In the genomic region with DNA sequence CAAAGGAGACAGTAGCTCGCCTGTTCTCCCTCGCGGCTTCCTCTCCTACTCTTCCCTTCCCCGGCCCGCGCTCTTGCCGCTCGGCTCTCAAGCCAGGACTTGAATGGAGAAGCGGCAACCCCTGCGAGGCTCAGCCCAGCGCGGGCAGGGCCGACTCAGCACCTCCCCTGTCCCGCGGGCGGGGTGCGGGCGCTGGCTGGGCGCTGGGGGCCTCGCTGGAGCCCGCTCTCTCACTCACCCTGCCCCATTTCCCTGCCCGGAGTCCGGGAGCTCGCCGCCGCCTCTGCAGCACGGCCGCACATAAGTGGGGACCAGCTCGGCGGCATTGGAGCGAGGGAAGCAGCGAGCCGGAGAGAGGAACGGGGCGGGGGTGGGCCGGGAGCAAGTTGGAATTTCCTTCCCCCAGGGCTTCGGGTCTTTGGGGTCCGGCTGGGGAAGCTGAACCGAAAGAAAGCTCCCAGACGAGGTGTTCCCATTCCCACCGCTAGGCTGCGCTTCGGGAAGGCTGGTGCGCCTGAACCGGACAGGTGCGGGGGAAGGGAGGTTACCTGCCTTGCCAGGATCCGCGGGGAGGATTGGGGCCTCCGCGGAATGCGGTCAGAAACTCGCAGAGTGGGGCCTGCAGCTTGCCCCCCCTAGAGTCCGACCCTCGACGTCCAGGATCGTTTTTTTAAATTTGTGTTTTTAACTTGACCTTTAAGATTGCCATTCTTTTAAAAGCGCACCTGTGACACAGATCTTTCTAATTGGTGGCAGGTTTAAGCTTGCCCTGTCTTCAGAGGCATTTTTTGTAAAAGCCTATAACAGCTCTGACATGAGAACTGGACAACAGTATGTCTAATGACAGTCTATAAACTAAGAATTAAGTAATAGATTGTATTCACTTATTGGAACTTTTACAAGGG, we compare ENCODE assay signal across 8 cellular contexts. TPM values are rescaled to one million over a fixed set of nuclear protein-coding genes. Genes with fewer than 3 reads are reported as not detected.
DNase-seq lines count a peak whose midpoint lies in the region; ATAC-seq and TF ChIP-seq lines count a peak whose summit lies in the region.

Gene COBLL1 (minus strand): TSS at position 105 of the 905 bp plus-strand sequence. CDS start 627 bp downstream, outside the sequence.

- H3K4me1 ChIP-seq in ectodermal cell (ENCODE audit: control insufficient read depth, insufficient read depth, low read length), result peaks cover 6% of the 10 kb centered on the region

- TF ChIP-seq CTCF in WTC11 (IDR thresholded peaks at IDR 0.05) (peak; percentile 70), lower leg skin (IDR thresholded peaks at IDR 0.05) (peak in 1 of 3 donors; percentile 65)

- no peaks in the 10 kb centered on the region for H3K9me3 Mint-ChIP-seq in activated CD4-positive, alpha-beta T cell treated with anti-CD3 and anti-CD28 coated beads for 36 hours (ENCODE audit: low read depth)
- no peaks in the 10 kb centered on the region for H3K9me3 Mint-ChIP-seq in WTC11

- H3K4me1 Mint-ChIP-seq in activated CD4-positive, alpha-beta T cell treated with anti-CD3 and anti-CD28 coated beads for 36 hours, result peaks cover 9% of the 10 kb centered on the region
- peaks cover 19% of the 10 kb centered on the region for H3K4me1 Mint-ChIP-seq in WTC11

- peak within 1 kb of the TSS; percentile 84 for H3K4me3 ChIP-seq in ectodermal cell (ENCODE audit: insufficient read depth, low read depth, low read length)
- peak within 1 kb of the TSS; percentile 74 for H3K4me3 ChIP-seq in lower leg skin (ENCODE audit: low read depth, poor library complexity, severe bottlenecking)

- no peak for TF ChIP-seq POLR2A in lower leg skin (IDR thresholded peaks at IDR 0.05)

- 1% methylated on average over 57 of the region's 57 CpGs for WGBS in ectodermal cell, 2 experiments
- WGBS in lower leg skin, 2 donors, result 1% methylated on average over 44 to 56 of the region's 57 CpGs

- no peak within 1 kb of the TSS for H3K27ac Mint-ChIP-seq in activated CD4-positive, alpha-beta T cell treated with anti-CD3 and anti-CD28 coated beads for 36 hours
- no peak within 1 kb of the TSS for H3K27ac Mint-ChIP-seq in WTC11

- H3K9me3 ChIP-seq in ectodermal cell (ENCODE audit: control insufficient read depth, low read length), result no peaks in the 10 kb centered on the region

- POLR2A ChIA-PET in activated CD4-positive, alpha-beta T cell treated with anti-CD3 and anti-CD28 coated beads for 36 hours (lab: Charles Lee), result no interaction called here
- POLR2A ChIA-PET in WTC11 (lab: Charles Lee), result interaction anchor here (0.6 to 1.2 kb wide), 2 partner anchors 18 to 220 kb away, joined by 3 to 4 read pairs; partner anchors contain the start of gene GRB14

- intact Hi-C loops in activated CD4-positive, alpha-beta T cell treated with anti-CD3 and anti-CD28 coated beads for 36 hours (cut with DNase I, micrococcal nuclease), result loop anchor here (2.0 to 5.0 kb wide), 2 partner anchors 105 kb away; no protein-coding TSS in a partner anchor
- intact Hi-C loops in lower leg skin (cut with DNase I; ENCODE audit: low total_unique reads), result no loop called here

- H3K36me3 Mint-ChIP-seq in activated CD4-positive, alpha-beta T cell treated with anti-CD3 and anti-CD28 coated beads for 36 hours (ENCODE audit: low read depth), result no peaks in the 10 kb centered on the region
- H3K36me3 Mint-ChIP-seq in WTC11, result no peaks in the 10 kb centered on the region

- ATAC-seq in activated CD4-positive, alpha-beta T cell treated with anti-CD3 and anti-CD28 coated beads for 36 hours, result peak; percentile 69
- ATAC-seq in HG02623 (IDR thresholded peaks at IDR 0.05; ENCODE audit: unreplicated experiment), result peak; percentile 71
- ATAC-seq in WTC11, result peak; percentile 79

- no peak within 1 kb of the TSS for H3K27ac ChIP-seq in ectodermal cell (ENCODE audit: insufficient read depth, low read depth, low read length, poor library complexity, severe bottlenecking)

- H3K4me3 Mint-ChIP-seq in activated CD4-positive, alpha-beta T cell treated with anti-CD3 and anti-CD28 coated beads for 36 hours, result peak within 1 kb of the TSS; percentile 63
- H3K4me3 Mint-ChIP-seq in WTC11, result peak within 1 kb of the TSS; percentile 84

- CTCF ChIA-PET in activated CD4-positive, alpha-beta T cell treated with anti-CD3 and anti-CD28 coated beads for 36 hours (lab: Charles Lee), result interaction anchor here (0.6 to 1.2 kb wide), 10 partner anchors 11 to 112 kb away, joined by 3 to 5 read pairs (median 3); no protein-coding TSS in a partner anchor
- CTCF ChIA-PET in WTC11 (lab: Charles Lee), result interaction anchor here (0.5 to 2.3 kb wide), 41 partner anchors 9 to 685 kb away, joined by 3 to 11 read pairs (median 3); no protein-coding TSS in a partner anchor

- peak; percentile 61 for DNase-seq in activated CD4-positive, alpha-beta T cell treated with anti-CD3 and anti-CD28 coated beads for 36 hours
- no peak for DNase-seq in activated CD4-positive, alpha-beta T cell treated with anti-CD3 and anti-CD28 coated beads, Interleukin-2, amount 50 U/mL, for 4 hours
- DNase-seq in NCI-H146 (lab: John Stamatoyannopoulos, UW), result peak; percentile 85
- peak; percentile 94 for DNase-seq in WTC11 (ENCODE audit: low spot score)
- peak; percentile 73 to 96 for DNase-seq in lower leg skin (ENCODE audit: low spot score in 2 of 2)
- DNase-seq in stimulated activated CD8-positive, alpha-beta memory T cell treated with anti-CD3 and anti-CD28 coated beads, Interleukin-4, amount 100 ng/mL, for 24 hours (ENCODE audit: low read depth), result peak; percentile 5

- H3K36me3 ChIP-seq in ectodermal cell (ENCODE audit: control insufficient read depth, insufficient read depth, low read length), result no peaks in the 10 kb centered on the region

- H3K27me3 Mint-ChIP-seq in activated CD4-positive, alpha-beta T cell treated with anti-CD3 and anti-CD28 coated beads for 36 hours, result peaks cover 31% of the 10 kb centered on the region
- peaks cover 13% of the 10 kb centered on the region for H3K27me3 Mint-ChIP-seq in WTC11 (ENCODE audit: low read depth)

- H3K27me3 ChIP-seq in ectodermal cell (ENCODE audit: control insufficient read depth, insufficient read depth, low read length, poor library complexity, severe bottlenecking), result peaks cover 38% of the 10 kb centered on the region

TF ChIP-seq in WTC11, 78 proteins besides CTCF, POLR2A, EP300 and RAD21 (continues in another document):
- TF ChIP-seq, protein P1, sequence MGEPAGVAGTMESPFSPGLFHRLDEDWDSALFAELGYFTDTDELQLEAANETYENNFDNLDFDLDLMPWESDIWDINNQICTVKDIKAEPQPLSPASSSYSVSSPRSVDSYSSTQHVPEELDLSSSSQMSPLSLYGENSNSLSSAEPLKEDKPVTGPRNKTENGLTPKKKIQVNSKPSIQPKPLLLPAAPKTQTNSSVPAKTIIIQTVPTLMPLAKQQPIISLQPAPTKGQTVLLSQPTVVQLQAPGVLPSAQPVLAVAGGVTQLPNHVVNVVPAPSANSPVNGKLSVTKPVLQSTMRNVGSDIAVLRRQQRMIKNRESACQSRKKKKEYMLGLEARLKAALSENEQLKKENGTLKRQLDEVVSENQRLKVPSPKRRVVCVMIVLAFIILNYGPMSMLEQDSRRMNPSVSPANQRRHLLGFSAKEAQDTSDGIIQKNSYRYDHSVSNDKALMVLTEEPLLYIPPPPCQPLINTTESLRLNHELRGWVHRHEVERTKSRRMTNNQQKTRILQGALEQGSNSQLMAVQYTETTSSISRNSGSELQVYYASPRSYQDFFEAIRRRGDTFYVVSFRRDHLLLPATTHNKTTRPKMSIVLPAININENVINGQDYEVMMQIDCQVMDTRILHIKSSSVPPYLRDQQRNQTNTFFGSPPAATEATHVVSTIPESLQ (CRISPR knock-in tag; IDR thresholded peaks at IDR 0.05), result no peak
- TF ChIP-seq HMGXB4 (CRISPR knock-in tag; IDR thresholded peaks at IDR 0.05) (peak; percentile 92), IRF2 (CRISPR knock-in tag; IDR thresholded peaks at IDR 0.05; ENCODE audit: borderline replicate concordance, low read depth) (no peak), TEAD4 (CRISPR knock-in tag; IDR thresholded peaks at IDR 0.05) (0 out of 2 replicates have a peak, but pooled peaks have one; percentile 58)
- TF ChIP-seq, protein P2, sequence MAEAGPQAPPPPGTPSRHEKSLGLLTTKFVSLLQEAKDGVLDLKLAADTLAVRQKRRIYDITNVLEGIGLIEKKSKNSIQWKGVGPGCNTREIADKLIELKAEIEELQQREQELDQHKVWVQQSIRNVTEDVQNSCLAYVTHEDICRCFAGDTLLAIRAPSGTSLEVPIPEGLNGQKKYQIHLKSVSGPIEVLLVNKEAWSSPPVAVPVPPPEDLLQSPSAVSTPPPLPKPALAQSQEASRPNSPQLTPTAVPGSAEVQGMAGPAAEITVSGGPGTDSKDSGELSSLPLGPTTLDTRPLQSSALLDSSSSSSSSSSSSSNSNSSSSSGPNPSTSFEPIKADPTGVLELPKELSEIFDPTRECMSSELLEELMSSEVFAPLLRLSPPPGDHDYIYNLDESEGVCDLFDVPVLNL (CRISPR knock-in tag; IDR thresholded peaks at IDR 0.05; ENCODE audit: borderline replicate concordance, low read depth), result no peak

RNA-seq across cellular contexts. Expression of gene COBLL1, which starts in this region (rescaled TPM):
- not detected for total RNA-seq in activated CD4-positive, alpha-beta T cell treated with anti-CD3 and anti-CD28 coated beads for 36 hours
- total RNA-seq in WTC11 (2021) (4.4 to 6.3 TPM (median 5.8 TPM) in 3 replicates), lower leg skin (10 to 100 TPM; 43.2 to 97.3 (median 68.6) TPM)
- polyA plus RNA-seq in ectodermal cell (2013, experiment 1 of 4), result 3.8 TPM
- 2.0 TPM for polyA plus RNA-seq in ectodermal cell (2013, experiment 2 of 4)
- 2.6 TPM for polyA plus RNA-seq in ectodermal cell (2013, experiment 3 of 4)
- 3.1 TPM for polyA plus RNA-seq in ectodermal cell (2013, experiment 4 of 4)

Comparison
In these comparisons a context has a peak if more than half of its experiments do, and no peak if none do; other contexts are left out.
1. Peak in DNase-seq and ATAC-seq in activated CD4-positive, alpha-beta T cell treated with anti-CD3 and anti-CD28 coated beads for 36 hours; RNA of the gene not detected or under 1 TPM.
2. DNase-seq: peak in NCI-H146 (single experiment), WTC11 (single experiment), lower leg skin (2 of 2) and stimulated activated CD8-positive, alpha-beta memory T cell treated with anti-CD3 and anti-CD28 coated beads, Interleukin-4, amount 100 ng/mL, for 24 hours (single experiment); none in activated CD4-positive, alpha-beta T cell treated with anti-CD3 and anti-CD28 coated beads, Interleukin-2, amount 50 U/mL, for 4 hours (0 of 2).
3. Peak in every context shown above with its lines, with median percentiles within 50 percentile points of each other: ATAC-seq.